10 cellular contexts compared by ENCODE assay signal in the genomic region with DNA sequence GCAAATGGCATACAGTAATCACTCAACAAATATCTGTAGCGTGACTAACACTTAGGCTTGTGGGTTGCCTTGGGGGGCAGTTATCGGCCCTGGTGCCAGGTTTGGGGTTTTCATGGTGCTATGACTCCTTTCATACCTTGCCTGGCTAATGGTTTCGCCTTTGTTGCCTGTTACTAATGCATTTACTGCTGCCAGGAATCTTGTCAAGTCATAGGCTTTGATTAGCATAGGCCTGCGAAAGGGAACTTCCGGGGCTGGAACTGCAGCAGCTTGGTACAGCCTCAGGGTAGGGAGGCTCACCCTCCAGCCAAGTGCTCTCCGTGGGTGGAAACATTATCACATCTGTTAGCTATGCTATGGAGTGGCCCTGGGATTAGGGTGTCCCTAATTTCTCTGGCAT. TPM values are rescaled to one million over a fixed set of nuclear protein-coding genes. Genes with fewer than 3 reads are reported as not detected.
DNase-seq lines count a peak whose midpoint lies in the region; ATAC-seq, FAIRE-seq and TF ChIP-seq lines count a peak whose summit lies in the region.
"Had no signal": no experiment of that assay in that cellular context is flagged by ENCODE, and none has a peak within 500 bp of the region (broad histone marks: within the 10 kb centered on the region; RNA-seq: fewer than 3 reads in every experiment).

No MANE protein-coding gene starts in this region.

- no peak for TF ChIP-seq CTCF in A673 (conservative IDR thresholded peaks at IDR 0.05; ENCODE audit: low read depth, low read length)
- no peak for TF ChIP-seq CTCF in HepG2 (CRISPR knock-in tag; IDR thresholded peaks at IDR 0.05)
- TF ChIP-seq CTCF in CD14-positive monocyte (IDR thresholded peaks at IDR 0.05), result no peak

- H3K9ac ChIP-seq in HepG2 (ENCODE audit: insufficient read depth, low read depth, low read length), result no peak overlapping the region

- H3K4me1 ChIP-seq in A673 (ENCODE audit: insufficient read depth, low read length, poor library complexity, severe bottlenecking), result peaks cover 28% of the 10 kb centered on the region
- H3K4me1 ChIP-seq in HepG2 (ENCODE audit: insufficient read depth, low read length), result peaks cover 32% of the 10 kb centered on the region

- no peaks in the 10 kb centered on the region for H4K20me1 ChIP-seq in HepG2 (ENCODE audit: insufficient read depth, low read length)

- H3K36me3 Mint-ChIP-seq in activated T-helper 17 cell treated with anti-CD3 and anti-CD28 coated beads, Interleukin-2, amount 50 U/mL, for 72 hours (ENCODE audit: low read depth), result no peaks in the 10 kb centered on the region
- no peaks in the 10 kb centered on the region for H3K36me3 Mint-ChIP-seq in CD14-positive monocyte

- peak; percentile 62 for ATAC-seq in activated T-helper 17 cell treated with anti-CD3 and anti-CD28 coated beads, Interleukin-2, amount 50 U/mL, for 72 hours (replicated peaks)
- ATAC-seq in left ventricle myocardium superior (peak; percentile 48), HepG2 (no peak), HG03354 (IDR thresholded peaks at IDR 0.05; ENCODE audit: poor library complexity, severe bottlenecking, unreplicated experiment) (no peak), GM21381 (IDR thresholded peaks at IDR 0.05; ENCODE audit: unreplicated experiment) (no peak)

- BruUV-seq in A673 (replicated peaks; lab: Mats Ljungman, UMichigan) (no TSS peak), HepG2 (replicated peaks; lab: Mats Ljungman, UMichigan) (no TSS peak)

- H3K9me3 Mint-ChIP-seq in activated T-helper 17 cell treated with anti-CD3 and anti-CD28 coated beads, Interleukin-2, amount 50 U/mL, for 72 hours, result no peaks in the 10 kb centered on the region
- H3K9me3 Mint-ChIP-seq in CD14-positive monocyte, result no peaks in the 10 kb centered on the region
- H3K9me3 Mint-ChIP-seq: activated CD4-positive, alpha-beta T cell treated with anti-CD3 and anti-CD28 coated beads, Interleukin-2, amount 10 ng/mL, durations not matched to agents 24 days and 14 days had no signal

- H3K27me3 ChIP-seq in A673 (replicated peaks; ENCODE audit: insufficient read depth, low read depth, low read length, poor library complexity) (no peaks in the 10 kb centered on the region), HepG2 (ENCODE audit: control insufficient read depth in 1 of 2, insufficient read depth in 2 of 2, low read length in 2 of 2) (peaks cover 0 to under 1% of the 10 kb centered on the region in 2 experiments; a peak in 1 of 5 replicates)

- no peak overlapping the region for H3K27ac Mint-ChIP-seq in activated T-helper 17 cell treated with anti-CD3 and anti-CD28 coated beads, Interleukin-2, amount 50 U/mL, for 72 hours
- no peak overlapping the region for H3K27ac Mint-ChIP-seq in CD14-positive monocyte
- H3K27ac Mint-ChIP-seq: activated CD4-positive, alpha-beta T cell treated with anti-CD3 and anti-CD28 coated beads, Interleukin-2, amount 10 ng/mL, durations not matched to agents 24 days and 14 days had no signal

- no peak for TF ChIP-seq EP300 in HepG2 (IDR thresholded peaks at IDR 0.05; ENCODE audit: low read depth in 2 of 2, low read length in 2 of 2)
- no peak for TF ChIP-seq EP300 in HepG2 (CRISPR knock-in tag; IDR thresholded peaks at IDR 0.05; ENCODE audit: borderline replicate concordance)

- H3K4me2 ChIP-seq in HepG2 (ENCODE audit: low read depth, low read length), result no peak overlapping the region

- in situ Hi-C loops in HepG2 (cut with HindIII; ENCODE audit: extremely low pct_ligation_motif_present, low pct_unique_long_range_greater_than_20kb), result no loop called here

- WGBS in HepG2 (ENCODE audit: low lambda C conversion rate), result 43% methylated on average over 5 of the region's 6 CpGs

- intact Hi-C loops in A673 (cut with micrococcal nuclease; ENCODE audit: unreplicated experiment) (loop anchor here (5.0 to 10.0 kb wide), 2 partner anchors 68 to 131 kb away; no protein-coding TSS in a partner anchor), left ventricle myocardium superior (cut with micrococcal nuclease) (loop anchor here (5.0 kb wide), 1 partner anchor 51 kb away; the partner anchor contains the start of gene ATP6V1E1), HepG2 (cut with micrococcal nuclease; ENCODE audit: unreplicated experiment) (no loop called here), CD14-positive monocyte (cut with micrococcal nuclease) (no loop called here)

- peak overlapping the region; percentile 71 for H3K27ac ChIP-seq in A673 (ENCODE audit: low read depth, low read length, poor library complexity, severe bottlenecking)
- H3K27ac ChIP-seq in HepG2 (ENCODE audit: extremely low read length, insufficient read depth, low read length), result no peak overlapping the region

- CTCF ChIA-PET in A673 (lab: Charles Lee) (interaction anchor here (1.1 kb wide), 1 partner anchor 500 kb away, joined by 3 read pairs; no protein-coding TSS in a partner anchor), HepG2 (lab: Yijun Ruan, JAX; ENCODE audit: low intra/inter-chr PET ratio, low total read pairs) (no interaction called here)

- H3K36me3 ChIP-seq in A673 (ENCODE audit: insufficient read depth, low read length, poor library complexity, severe bottlenecking) (no peaks in the 10 kb centered on the region), HepG2 (replicated peaks in 1 of 2; ENCODE audit: control insufficient read depth in 1 of 2, insufficient read depth in 2 of 2, low read length in 2 of 2) (no peaks in the 10 kb centered on the region)

- TF ChIP-seq POLR2A in HepG2 (IDR thresholded peaks at IDR 0.05; ENCODE audit: insufficient read depth in 1 of 2, low read depth in 2 of 2, low read length in 2 of 2), result no peak

- H3K4me3 ChIP-seq in A673 (ENCODE audit: low read depth, low read length, poor library complexity, severe bottlenecking), result no peak overlapping the region
- H3K4me3 ChIP-seq in HepG2 (replicated peaks in 1 of 3; ENCODE audit: insufficient read depth in 1 of 3, low read depth in 2 of 3, low read length in 3 of 3), result no peak overlapping the region

- TF ChIP-seq RAD21 in HepG2 (CRISPR knock-in tag; IDR thresholded peaks at IDR 0.05), result no peak

- no peak for FAIRE-seq in HepG2 (lab: Jason Lieb, UNC)

- no peaks in the 10 kb centered on the region for H3K9me3 ChIP-seq in A673 (ENCODE audit: low read depth, low read length, poor library complexity, severe bottlenecking)
- H3K9me3 ChIP-seq in HepG2 (ENCODE audit: low read length), result no peaks in the 10 kb centered on the region

- H3K27me3 Mint-ChIP-seq in activated T-helper 17 cell treated with anti-CD3 and anti-CD28 coated beads, Interleukin-2, amount 50 U/mL, for 72 hours, result no peaks in the 10 kb centered on the region
- H3K27me3 Mint-ChIP-seq in CD14-positive monocyte (ENCODE audit: low read depth in 3 of 3), result peaks cover 0 to 11% (median 7%) of the 10 kb centered on the region in 3 donors
- H3K27me3 Mint-ChIP-seq: activated CD4-positive, alpha-beta T cell treated with anti-CD3 and anti-CD28 coated beads, Interleukin-2, amount 10 ng/mL, durations not matched to agents 24 days and 14 days had no signal

- no peak overlapping the region for H3K4me3 Mint-ChIP-seq in activated T-helper 17 cell treated with anti-CD3 and anti-CD28 coated beads, Interleukin-2, amount 50 U/mL, for 72 hours
- H3K4me3 Mint-ChIP-seq in CD14-positive monocyte, result no peak overlapping the region
- H3K4me3 Mint-ChIP-seq: activated CD4-positive, alpha-beta T cell treated with anti-CD3 and anti-CD28 coated beads, Interleukin-2, amount 10 ng/mL, durations not matched to agents 24 days and 14 days had no signal

- peak; percentile 92 for DNase-seq in A673 (ENCODE audit: low spot score)
- peak; percentile 96 for DNase-seq in H4 (ENCODE audit: low spot score)
- no peak for DNase-seq in left ventricle myocardium superior
- no peak for DNase-seq in HepG2 (ENCODE audit: low spot score)
- no peak for DNase-seq in CD14-positive monocyte (ENCODE audit: low spot score)
- DNase-seq: activated CD4-positive, alpha-beta T cell treated with anti-CD3 and anti-CD28 coated beads, Interleukin-2, amount 10 ng/mL, durations not matched to agents 24 days and 14 days; COR-L47 had no signal

- no peak overlapping the region for H2AFZ ChIP-seq in HepG2 (ENCODE audit: low read length)

- H3K4me1 Mint-ChIP-seq in activated T-helper 17 cell treated with anti-CD3 and anti-CD28 coated beads, Interleukin-2, amount 50 U/mL, for 72 hours, result no peaks in the 10 kb centered on the region
- no peaks in the 10 kb centered on the region for H3K4me1 Mint-ChIP-seq in CD14-positive monocyte
- H3K4me1 Mint-ChIP-seq: activated CD4-positive, alpha-beta T cell treated with anti-CD3 and anti-CD28 coated beads, Interleukin-2, amount 10 ng/mL, durations not matched to agents 24 days and 14 days had no signal

- POLR2A ChIA-PET in A673 (lab: Charles Lee; ENCODE audit: low non-redundant PET), result interaction anchor here (0.6 kb wide), 1 partner anchor 64 kb away, joined by 6 read pairs; no protein-coding TSS in a partner anchor
- POLR2A ChIA-PET in HepG2 (lab: Yijun Ruan, JAX), result no interaction called here

- no peaks in the 10 kb centered on the region for H3K79me2 ChIP-seq in HepG2 (ENCODE audit: insufficient read depth, low read length)

RNA-seq across cellular contexts. Expression of gene SLC25A18, which starts 13.2 kb away (rescaled TPM):
- total RNA-seq in A673 (2021), result 0.35 and 0.45 TPM in 2 replicates
- 0.41 and 1.0 TPM in 2 replicates for total RNA-seq in H4 (2014; rRNA removed; shearing (Covaris generic))
- total RNA-seq in activated T-helper 17 cell treated with anti-CD3 and anti-CD28 coated beads, Interleukin-2, amount 50 U/mL, for 72 hours, result not detected
- 2.2 TPM for total RNA-seq in left ventricle myocardium superior
- 0.75 and 0.86 TPM in 2 replicates for total RNA-seq in HepG2 (2016; rRNA removed; fragmentation: Illumina TruSeq; extraction: Trizol)
- total RNA-seq in HepG2 (2016; cell fraction: cytosol; rRNA removed; fragmentation: Illumina TruSeq; extraction: Trizol; ENCODE audit: low read depth), result 0.79 and 0.81 TPM in 2 replicates
- total RNA-seq in HepG2 (2016; cell fraction: insoluble cytoplasmic fraction; rRNA removed; fragmentation: Illumina TruSeq; extraction: Trizol), result 0.52 and 0.64 TPM in 2 replicates
- 1.1 TPM in 2 replicates for total RNA-seq in HepG2 (2016; cell fraction: membrane; rRNA removed; fragmentation: Illumina TruSeq; extraction: Trizol)
- total RNA-seq in HepG2 (2016; cell fraction: nucleus; rRNA removed; fragmentation: Illumina TruSeq; extraction: Trizol), result 0.34 and 0.53 TPM in 2 replicates
- 0.28 and 0.57 TPM in 2 replicates for polyA plus RNA-seq in HepG2 (2011; rRNA removed)
- polyA plus RNA-seq in HepG2 (2011; cell fraction: cytosol; rRNA removed), result 0.32 and 0.40 TPM in 2 replicates
- polyA plus RNA-seq in HepG2 (2011; cell fraction: nucleus; rRNA removed), result 0.59 and 0.73 TPM in 2 replicates
- polyA plus RNA-seq in HepG2 (2012), result 0.36 and 0.82 TPM in 2 replicates
- polyA plus RNA-seq in HepG2 (2016; cell fraction: cytosol; fragmentation: Illumina TruSeq; extraction: Trizol; ENCODE audit: low read depth), result 1.3 TPM in 2 replicates
- 0.61 and 0.70 TPM in 2 replicates for polyA plus RNA-seq in HepG2 (2016; cell fraction: insoluble cytoplasmic fraction; fragmentation: Illumina TruSeq; extraction: Trizol; ENCODE audit: low read depth)
- polyA plus RNA-seq in HepG2 (2016; cell fraction: membrane; fragmentation: Illumina TruSeq; extraction: Trizol; ENCODE audit: low read depth), result 1.2 and 1.7 TPM in 2 replicates
- polyA plus RNA-seq in HepG2 (2016; cell fraction: nucleus; fragmentation: Illumina TruSeq; extraction: Trizol; ENCODE audit: insufficient read depth, low read depth), result 0.71 and 1.6 TPM in 2 replicates
- polyA minus RNA-seq in HepG2 (2011; rRNA and poly(A)+ RNA removed; ENCODE audit: low replicate concordance), result 0.05 and 0.36 TPM in 2 replicates
- polyA minus RNA-seq in HepG2 (2011; cell fraction: cytosol; rRNA and poly(A)+ RNA removed), result 0.30 TPM in 1 of 2 replicates, not detected in the other
- polyA minus RNA-seq in HepG2 (2011; cell fraction: nucleus; rRNA and poly(A)+ RNA removed), result 0.12 and 0.39 TPM in 2 replicates
- polyA plus RNA-seq in CD14-positive monocyte, result under 1 TPM; 0.10 to 0.11 TPM
- total RNA-seq: activated CD4-positive, alpha-beta T cell treated with anti-CD3 and anti-CD28 coated beads, Interleukin-2, amount 10 ng/mL, durations not matched to agents 24 days and 14 days had no signal

RNA-seq across cellular contexts. Expression of gene ATP6V1E1, which starts 52.1 kb away (rescaled TPM):
- total RNA-seq in A673 (2021), result 105 and 121 TPM in 2 replicates
- total RNA-seq in H4 (2014; rRNA removed; shearing (Covaris generic)), result 93.4 and 125 TPM in 2 replicates
- 10 to 100 TPM; 73.2 to 97.1 TPM for total RNA-seq in activated T-helper 17 cell treated with anti-CD3 and anti-CD28 coated beads, Interleukin-2, amount 50 U/mL, for 72 hours
- total RNA-seq in left ventricle myocardium superior, result 210 TPM
- total RNA-seq in HepG2 (2016; rRNA removed; fragmentation: Illumina TruSeq; extraction: Trizol), result 90.9 and 134 TPM in 2 replicates
- total RNA-seq in HepG2 (2016; cell fraction: cytosol; rRNA removed; fragmentation: Illumina TruSeq; extraction: Trizol; ENCODE audit: low read depth), result 16.2 and 17.3 TPM in 2 replicates
- total RNA-seq in HepG2 (2016; cell fraction: insoluble cytoplasmic fraction; rRNA removed; fragmentation: Illumina TruSeq; extraction: Trizol), result 91.3 and 151 TPM in 2 replicates
- 27.2 and 27.7 TPM in 2 replicates for total RNA-seq in HepG2 (2016; cell fraction: membrane; rRNA removed; fragmentation: Illumina TruSeq; extraction: Trizol)
- 39.2 and 45.9 TPM in 2 replicates for total RNA-seq in HepG2 (2016; cell fraction: nucleus; rRNA removed; fragmentation: Illumina TruSeq; extraction: Trizol)
- polyA plus RNA-seq in HepG2 (2011; rRNA removed), result 67.2 and 69.3 TPM in 2 replicates
- polyA plus RNA-seq in HepG2 (2011; cell fraction: cytosol; rRNA removed), result 55.4 and 71.3 TPM in 2 replicates
- 15.4 and 18.8 TPM in 2 replicates for polyA plus RNA-seq in HepG2 (2011; cell fraction: nucleus; rRNA removed)
- 68.2 and 73.3 TPM in 2 replicates for polyA plus RNA-seq in HepG2 (2012)
- polyA plus RNA-seq in HepG2 (2016; cell fraction: cytosol; fragmentation: Illumina TruSeq; extraction: Trizol; ENCODE audit: low read depth), result 7.5 and 7.7 TPM in 2 replicates
- 144 and 152 TPM in 2 replicates for polyA plus RNA-seq in HepG2 (2016; cell fraction: insoluble cytoplasmic fraction; fragmentation: Illumina TruSeq; extraction: Trizol; ENCODE audit: low read depth)
- polyA plus RNA-seq in HepG2 (2016; cell fraction: membrane; fragmentation: Illumina TruSeq; extraction: Trizol; ENCODE audit: low read depth), result 14.8 and 15.1 TPM in 2 replicates
- 60.0 and 63.8 TPM in 2 replicates for polyA plus RNA-seq in HepG2 (2016; cell fraction: nucleus; fragmentation: Illumina TruSeq; extraction: Trizol; ENCODE audit: insufficient read depth, low read depth)
- 53.2 and 88.3 TPM in 2 replicates for polyA minus RNA-seq in HepG2 (2011; rRNA and poly(A)+ RNA removed; ENCODE audit: low replicate concordance)
- polyA minus RNA-seq in HepG2 (2011; cell fraction: cytosol; rRNA and poly(A)+ RNA removed), result 26.9 and 29.5 TPM in 2 replicates
- polyA minus RNA-seq in HepG2 (2011; cell fraction: nucleus; rRNA and poly(A)+ RNA removed), result 24.2 and 38.3 TPM in 2 replicates
- polyA plus RNA-seq in CD14-positive monocyte, result 100 to 1,000 TPM; 144 to 147 TPM

Comparison
In these comparisons a context has a peak if more than half of its experiments do, and no peak if none do; other contexts are left out.
1. DNase-seq: peak in A673 (single experiment) and H4 (single experiment); none in left ventricle myocardium superior (single experiment), HepG2 (single experiment) and CD14-positive monocyte (single experiment).
2. ATAC-seq: peak in activated T-helper 17 cell treated with anti-CD3 and anti-CD28 coated beads, Interleukin-2, amount 50 U/mL, for 72 hours (single experiment) and left ventricle myocardium superior (single experiment); none in HepG2 (single experiment), HG03354 (single experiment) and GM21381 (single experiment).
3. intact Hi-C loops: an anchor here in A673 (5.0 to 10.0 kb wide) and left ventricle myocardium superior (5.0 kb wide); none called in HepG2 and CD14-positive monocyte.